In the genomic region with DNA sequence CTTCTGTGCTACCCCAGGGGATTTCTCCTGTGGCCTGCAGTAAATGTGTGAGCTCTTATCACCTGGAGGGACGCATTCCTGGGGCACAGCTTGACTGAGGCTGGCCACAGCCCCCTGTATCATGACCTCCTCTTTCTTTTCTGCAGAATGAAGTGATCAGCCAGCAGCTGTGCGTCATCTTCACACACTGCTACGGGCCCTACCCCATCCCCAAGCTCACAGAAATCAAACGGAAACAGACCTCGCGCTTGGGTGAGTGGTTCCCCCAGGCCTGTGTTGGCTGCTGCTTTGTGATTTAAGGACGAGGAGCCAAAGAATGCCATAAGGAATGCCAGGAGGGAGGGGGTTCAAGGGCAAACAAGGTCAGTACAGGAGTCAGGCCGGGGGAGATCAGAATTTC, we compare ENCODE assay signal across 1 cellular context.
TF ChIP-seq lines count a peak whose summit lies in the region.

No MANE protein-coding gene starts in this region.

TF ChIP-seq in H1, 55 proteins besides CTCF, POLR2A, EP300 and RAD21 (continued from another document):
- TF ChIP-seq YY1 (IDR thresholded peaks at IDR 0.05; ENCODE audit: low read depth, low read length) (no peak), TCF12 (IDR thresholded peaks at IDR 0.05; ENCODE audit: low read depth, low read length) (peak; percentile 57; the same call in 1 of the 2 replicates), CREB1 (IDR thresholded peaks at IDR 0.05) (peak; percentile 75), RFX5 (IDR thresholded peaks at IDR 0.05; ENCODE audit: borderline replicate concordance, low read depth, low read length) (no peak), TEAD4 (IDR thresholded peaks at IDR 0.05; ENCODE audit: low read depth, low read length) (peak; percentile 87), TAF1 (IDR thresholded peaks at IDR 0.05; ENCODE audit: low read depth, low read length) (peak; percentile 59; the same call in 1 of the 2 replicates), CBX8 (IDR thresholded peaks at IDR 0.05; ENCODE audit: borderline replicate concordance, low read depth, low read length) (no peak), RBBP5 (IDR thresholded peaks at IDR 0.05; ENCODE audit: borderline replicate concordance, low read depth, low read length) (peak; percentile 91; the same call in 1 of the 2 replicates), E2F6 (IDR thresholded peaks at IDR 0.05) (peak; percentile 51), EGR1 (IDR thresholded peaks at IDR 0.05; ENCODE audit: borderline replicate concordance, low read depth, low read length) (no peak), NANOG (IDR thresholded peaks at IDR 0.05; ENCODE audit: insufficient read depth, low read depth, low read length, poor library complexity, severe bottlenecking) (peak; percentile 16), SP2 (IDR thresholded peaks at IDR 0.05; ENCODE audit: low read length) (no peak)
- TF ChIP-seq, protein P1, sequence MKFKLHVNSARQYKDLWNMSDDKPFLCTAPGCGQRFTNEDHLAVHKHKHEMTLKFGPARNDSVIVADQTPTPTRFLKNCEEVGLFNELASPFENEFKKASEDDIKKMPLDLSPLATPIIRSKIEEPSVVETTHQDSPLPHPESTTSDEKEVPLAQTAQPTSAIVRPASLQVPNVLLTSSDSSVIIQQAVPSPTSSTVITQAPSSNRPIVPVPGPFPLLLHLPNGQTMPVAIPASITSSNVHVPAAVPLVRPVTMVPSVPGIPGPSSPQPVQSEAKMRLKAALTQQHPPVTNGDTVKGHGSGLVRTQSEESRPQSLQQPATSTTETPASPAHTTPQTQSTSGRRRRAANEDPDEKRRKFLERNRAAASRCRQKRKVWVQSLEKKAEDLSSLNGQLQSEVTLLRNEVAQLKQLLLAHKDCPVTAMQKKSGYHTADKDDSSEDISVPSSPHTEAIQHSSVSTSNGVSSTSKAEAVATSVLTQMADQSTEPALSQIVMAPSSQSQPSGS (IDR thresholded peaks at IDR 0.05; ENCODE audit: low read length): peak; percentile 41; the same call in 1 of the 2 replicates
